Comparison of ENCODE assay signal across 7 cellular contexts in genomic region chr19:12994701-12995595, GRCh38. TPM values are rescaled to one million over a fixed set of nuclear protein-coding genes. Genes with fewer than 3 reads are reported as not detected.
DNase-seq lines count a peak whose midpoint lies in the region; ATAC-seq and TF ChIP-seq lines count a peak whose summit lies in the region.

TSS of gene NFIX (plus strand) at chr19:12995475. CDS start at chr19:12995838, 363 bp downstream.

- H3K36me3 ChIP-seq in H7 (replicated peaks; ENCODE audit: control insufficient read depth, insufficient read depth, low read length) (no peaks in the 10 kb centered on the region), RWPE2 (ENCODE audit: low read depth) (peaks cover 3% of the 10 kb centered on the region; the same call in 1 of the 2 replicates)

- peak; percentile 44; the same call in 2 of the 3 replicates for ATAC-seq in RWPE2 (ENCODE audit: low read depth)
- ATAC-seq in omental fat pad (ENCODE audit: low FRiP score) = peak; percentile 26

- H3K4me3 Mint-ChIP-seq in activated naive CD4-positive, alpha-beta T cell treated with anti-CD3 and anti-CD28 coated beads, Interleukin-2, amount 50 U/mL, for 24 hours = peak within 1 kb of the TSS; percentile 92

- no peak for DNase-seq in H7
- DNase-seq in RWPE2 (ENCODE audit: low spot score) = no peak
- DNase-seq in glomerular visceral epithelial cell (ENCODE audit: extremely low spot score) = peak; percentile 66
- DNase-seq in omental fat pad (ENCODE audit: low spot score) = no peak
- peak; percentile 75 for DNase-seq in ureter (ENCODE audit: low spot score)
- no peak for DNase-seq in NCI-H146 (lab: John Stamatoyannopoulos, UW)

- H3K4me3 ChIP-seq in H7 (ENCODE audit: insufficient read depth, low read depth, low read length) (peak within 1 kb of the TSS; percentile 27), RWPE2 (ENCODE audit: severe bottlenecking) (peak within 1 kb of the TSS; percentile 53)

- no peaks in the 10 kb centered on the region for H3K9me3 ChIP-seq in RWPE2 (ENCODE audit: severe bottlenecking)

- H3K27ac Mint-ChIP-seq in activated naive CD4-positive, alpha-beta T cell treated with anti-CD3 and anti-CD28 coated beads, Interleukin-2, amount 50 U/mL, for 24 hours = peak within 1 kb of the TSS; percentile 88

- no peaks in the 10 kb centered on the region for H3K36me3 Mint-ChIP-seq in activated naive CD4-positive, alpha-beta T cell treated with anti-CD3 and anti-CD28 coated beads, Interleukin-2, amount 50 U/mL, for 24 hours

- TF ChIP-seq CTCF in RWPE2 (IDR thresholded peaks at IDR 0.05; ENCODE audit: poor library complexity, severe bottlenecking) (no peak), omental fat pad (IDR thresholded peaks at IDR 0.05) (no peak)

- H3K4me1 Mint-ChIP-seq in activated naive CD4-positive, alpha-beta T cell treated with anti-CD3 and anti-CD28 coated beads, Interleukin-2, amount 50 U/mL, for 24 hours = peaks cover 12% of the 10 kb centered on the region

- H3K27me3 ChIP-seq in H7 (ENCODE audit: control insufficient read depth, insufficient read depth, low read length) (peaks cover 64% of the 10 kb centered on the region), RWPE2 (ENCODE audit: insufficient read depth, poor library complexity, severe bottlenecking) (no peaks in the 10 kb centered on the region)

- peak within 1 kb of the TSS; percentile 53 for H3K27ac ChIP-seq in RWPE2 (ENCODE audit: poor library complexity, severe bottlenecking)

- H3K9me3 Mint-ChIP-seq in activated naive CD4-positive, alpha-beta T cell treated with anti-CD3 and anti-CD28 coated beads, Interleukin-2, amount 50 U/mL, for 24 hours = no peaks in the 10 kb centered on the region

- H3K4me1 ChIP-seq in RWPE2 (ENCODE audit: insufficient read depth, poor library complexity, severe bottlenecking) = no peaks in the 10 kb centered on the region

- no peaks in the 10 kb centered on the region for H3K27me3 Mint-ChIP-seq in activated naive CD4-positive, alpha-beta T cell treated with anti-CD3 and anti-CD28 coated beads, Interleukin-2, amount 50 U/mL, for 24 hours

RNA-seq across cellular contexts. Expression of gene NFIX, which starts in this region (rescaled TPM):
- 0.03 and 0.07 TPM in 2 replicates for total RNA-seq in H7 (2014; rRNA removed; shearing (Covaris generic))
- total RNA-seq in omental fat pad (10 to 100 TPM; 39.5 to 53.1 (median 43.0) TPM), ureter (91.7 TPM)

Comparison
In these comparisons a context has a peak if more than half of its experiments do, and no peak if none do; other contexts are left out.
1. RNA of gene NFIX (total RNA-seq): 91.7 TPM in ureter (single experiment) and 39.5 to 53.1 TPM in omental fat pad; 0.03 to 0.07 TPM in H7; every median in the first group is over 10 times any median in the second.
2. DNase-seq: peak in glomerular visceral epithelial cell (single experiment) and ureter (single experiment); none in H7 (single experiment), RWPE2 (single experiment), omental fat pad (single experiment) and NCI-H146 (single experiment).